7 cellular contexts compared by ENCODE assay signal in genomic region chr14:19097750-19098149, GRCh38.
DNase-seq lines count a peak whose midpoint lies in the region; ATAC-seq, FAIRE-seq and TF ChIP-seq lines count a peak whose summit lies in the region.
"Not testable (repeated sequence)": the region's sequence is repeated elsewhere in the genome, so short reads cannot be mapped to it uniquely, and the experiment has no call there.

No MANE protein-coding gene starts in this region.

- 96% methylated on average over 46 of the region's 49 CpGs for WGBS in hepatocyte (ENCODE audit: low lambda C conversion rate, missing lambda C conversion rate)
- WGBS in pancreas, 2 donors: 67 to 69% methylated on average over 49 of the region's 49 CpGs

- H3K27ac Mint-ChIP-seq in chondrocyte (ENCODE audit: unreplicated experiment); stimulated activated naive CD8-positive, alpha-beta T cell treated with anti-CD3 and anti-CD28 coated beads, Interleukin-15, amount 100 ng/mL, for 72 hours: not testable (repeated sequence)

- H3K4me1 Mint-ChIP-seq in chondrocyte (ENCODE audit: low read depth); stimulated activated naive CD8-positive, alpha-beta T cell treated with anti-CD3 and anti-CD28 coated beads, Interleukin-15, amount 100 ng/mL, for 72 hours: not testable (repeated sequence)

- DNase-seq in NT2/D1 (ENCODE audit: low read depth, low spot score): not testable (repeated sequence)
- peak; percentile 96 for DNase-seq in chondrocyte (ENCODE audit: low spot score)
- DNase-seq in Right ventricle myocardium inferior (ENCODE audit: missing footprints): peak; percentile 56
- peak; percentile 8 for DNase-seq in hepatocyte (ENCODE audit: low spot score)
- peak; percentile 38 for DNase-seq in lower lobe of right lung
- peak in 4 of 6 donors; percentile 7 to 89 (median 37) for DNase-seq in pancreas
- peak in 1 of 2 donors; percentile 11 for DNase-seq in stimulated activated naive CD8-positive, alpha-beta T cell treated with anti-CD3 and anti-CD28 coated beads, Interleukin-15, amount 100 ng/mL, for 72 hours

- H2AFZ ChIP-seq in hepatocyte: not testable (repeated sequence)

- TF ChIP-seq CTCF in chondrocyte (IDR thresholded peaks at IDR 0.05); hepatocyte (IDR thresholded peaks at IDR 0.05; ENCODE audit: poor library complexity); lower lobe of right lung (IDR thresholded peaks at IDR 0.05); pancreas (IDR thresholded peaks at IDR 0.05): not testable (repeated sequence)

- not testable (repeated sequence) for ATAC-seq in Right ventricle myocardium inferior
- ATAC-seq in lower lobe of right lung (peak; percentile 1 to 3), pancreas (peak in 1 of 4 donors; percentile 29)
- ATAC-seq in stimulated activated naive CD8-positive, alpha-beta T cell treated with anti-CD3 and anti-CD28 coated beads, Interleukin-15, amount 100 ng/mL, for 72 hours: peak; percentile 46

- not testable (repeated sequence) for H3K4me3 Mint-ChIP-seq in chondrocyte (ENCODE audit: unreplicated experiment); stimulated activated naive CD8-positive, alpha-beta T cell treated with anti-CD3 and anti-CD28 coated beads, Interleukin-15, amount 100 ng/mL, for 72 hours

- not testable (repeated sequence) for H3K27me3 Mint-ChIP-seq in chondrocyte (ENCODE audit: low read depth); stimulated activated naive CD8-positive, alpha-beta T cell treated with anti-CD3 and anti-CD28 coated beads, Interleukin-15, amount 100 ng/mL, for 72 hours

- H3K4me3 ChIP-seq in NT2/D1 (ENCODE audit: insufficient read length, low read depth): peak overlapping the region; percentile 40
- not testable (repeated sequence) for H3K4me3 ChIP-seq in hepatocyte, lower lobe of right lung, pancreas

- H4K20me1 ChIP-seq in hepatocyte (ENCODE audit: insufficient read depth, poor library complexity, severe bottlenecking): not testable (repeated sequence)

- intact Hi-C loops in Right ventricle myocardium inferior (cut with DNase I); lower lobe of right lung (cut with DNase I); pancreas (cut with DNase I): not testable (repeated sequence)

- H3K9me3 ChIP-seq in NT2/D1 (ENCODE audit: insufficient read depth, low read length); hepatocyte (ENCODE audit: low read depth); lower lobe of right lung; pancreas: not testable (repeated sequence)

- FAIRE-seq in pancreas (lab: Jason Lieb, UNC): not testable (repeated sequence)

- not testable (repeated sequence) for H3K27ac ChIP-seq in hepatocyte, lower lobe of right lung, pancreas

- H3K27me3 ChIP-seq in NT2/D1 (ENCODE audit: insufficient read depth, insufficient read length); hepatocyte; lower lobe of right lung (ENCODE audit: low read depth); pancreas: not testable (repeated sequence)

- not testable (repeated sequence) for H3K79me2 ChIP-seq in hepatocyte

- not testable (repeated sequence) for H3K36me3 ChIP-seq in NT2/D1 (ENCODE audit: insufficient read depth, insufficient read length, low read length); hepatocyte (replicated peaks; ENCODE audit: insufficient read depth, low read depth); lower lobe of right lung; pancreas

- not testable (repeated sequence) for H3K4me1 ChIP-seq in NT2/D1 (ENCODE audit: insufficient read depth, insufficient read length); hepatocyte (ENCODE audit: insufficient read depth); lower lobe of right lung; pancreas

- H3K9ac ChIP-seq in NT2/D1 (ENCODE audit: insufficient read length, low read depth): peak overlapping the region; percentile 21

- not testable (repeated sequence) for H3K9me3 Mint-ChIP-seq in chondrocyte (ENCODE audit: low read depth); stimulated activated naive CD8-positive, alpha-beta T cell treated with anti-CD3 and anti-CD28 coated beads, Interleukin-15, amount 100 ng/mL, for 72 hours

- H3K4me2 ChIP-seq in hepatocyte: not testable (repeated sequence)

- not testable (repeated sequence) for H3K9me2 ChIP-seq in hepatocyte (replicated peaks; ENCODE audit: insufficient read depth)

- not testable (repeated sequence) for H3K36me3 Mint-ChIP-seq in chondrocyte (ENCODE audit: low read depth)
